7 cellular contexts compared by ENCODE assay signal in the genomic region with DNA sequence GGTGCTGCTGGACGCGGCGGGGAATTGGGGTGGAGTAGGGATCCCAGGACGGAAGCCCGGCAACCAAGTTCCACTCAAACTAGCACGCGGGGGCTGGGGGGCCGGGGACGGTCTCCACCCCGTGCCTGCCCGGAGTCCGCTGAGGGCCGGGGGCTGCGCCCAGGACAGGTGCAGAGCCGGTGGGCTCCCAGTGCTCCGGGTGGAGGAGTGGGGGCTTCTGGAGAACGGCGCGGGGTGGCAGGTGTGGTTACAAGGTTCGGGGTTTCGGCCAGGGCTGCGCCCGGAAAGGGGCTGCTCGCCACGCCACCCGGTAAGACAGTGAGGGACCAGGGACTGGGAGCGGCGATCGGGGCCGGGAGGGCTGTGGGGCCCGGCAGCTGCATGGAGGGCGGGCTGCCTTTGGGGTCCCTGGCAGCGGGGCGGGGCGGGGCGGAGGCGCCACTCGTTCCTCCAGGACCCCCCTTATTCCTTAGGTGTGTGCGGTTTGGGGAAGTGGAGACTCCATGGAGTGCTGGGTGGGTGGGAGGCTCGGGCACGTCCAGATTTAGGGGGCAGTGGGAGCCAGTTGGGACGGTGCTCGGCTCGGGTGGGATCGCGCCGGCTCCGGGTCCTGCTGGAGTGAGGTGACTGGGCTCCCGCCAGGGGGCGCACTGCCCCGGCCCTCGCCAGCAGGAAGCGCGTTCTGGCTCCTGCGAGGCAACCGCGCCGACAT. TPM values are rescaled to one million over a fixed set of nuclear protein-coding genes. Genes with fewer than 3 reads are reported as not detected.
A peak's percentile ranks its signal among the peaks of the same experiment; 100 is the strongest.
DNase-seq lines count a peak whose midpoint lies in the region; ATAC-seq and TF ChIP-seq lines count a peak whose summit lies in the region.

No MANE protein-coding gene starts in this region.

- H3K4me3 Mint-ChIP-seq in activated CD8-positive, alpha-beta T cell treated with anti-CD3 and anti-CD28 coated beads, Interleukin-2, amount 10 ng/mL, durations not matched to agents 7 days and 5 days = peak overlapping the region; percentile 77
- peak overlapping the region; percentile 83 for H3K4me3 Mint-ChIP-seq in memory B cell

- TF ChIP-seq CTCF in GM12872 (IDR thresholded peaks at IDR 0.05; ENCODE audit: insufficient read depth, low read depth, low read length) = peak; percentile 93

- peak; percentile 43 for ATAC-seq in HG02870 (IDR thresholded peaks at IDR 0.05; ENCODE audit: unreplicated experiment)
- ATAC-seq in activated CD8-positive, alpha-beta T cell treated with anti-CD3 and anti-CD28 coated beads, Interleukin-2, amount 10 ng/mL, durations not matched to agents 7 days and 5 days = peak; percentile 85
- peak; percentile 70 for ATAC-seq in memory B cell (ENCODE audit: low read depth)

- peaks cover 32% of the 10 kb centered on the region for H3K4me1 Mint-ChIP-seq in activated CD8-positive, alpha-beta T cell treated with anti-CD3 and anti-CD28 coated beads, Interleukin-2, amount 10 ng/mL, durations not matched to agents 7 days and 5 days (ENCODE audit: low read depth)
- H3K4me1 Mint-ChIP-seq in memory B cell = peaks cover 16% of the 10 kb centered on the region

- CTCF ChIA-PET in activated CD8-positive, alpha-beta T cell treated with anti-CD3 and anti-CD28 coated beads, Interleukin-2, amount 10 ng/mL, durations not matched to agents 7 days and 5 days (lab: Charles Lee) = no interaction called here

- POLR2A ChIA-PET in activated CD8-positive, alpha-beta T cell treated with anti-CD3 and anti-CD28 coated beads, Interleukin-2, amount 10 ng/mL, durations not matched to agents 7 days and 5 days (lab: Charles Lee) = no interaction called here

- H3K36me3 Mint-ChIP-seq in activated CD8-positive, alpha-beta T cell treated with anti-CD3 and anti-CD28 coated beads, Interleukin-2, amount 10 ng/mL, durations not matched to agents 7 days and 5 days (ENCODE audit: low read depth) = no peaks in the 10 kb centered on the region
- no peaks in the 10 kb centered on the region for H3K36me3 Mint-ChIP-seq in memory B cell

- no peaks in the 10 kb centered on the region for H3K9me3 Mint-ChIP-seq in activated CD8-positive, alpha-beta T cell treated with anti-CD3 and anti-CD28 coated beads, Interleukin-2, amount 10 ng/mL, durations not matched to agents 7 days and 5 days (ENCODE audit: insufficient read depth)
- no peaks in the 10 kb centered on the region for H3K9me3 Mint-ChIP-seq in memory B cell

- H3K27me3 Mint-ChIP-seq in activated CD8-positive, alpha-beta T cell treated with anti-CD3 and anti-CD28 coated beads, Interleukin-2, amount 10 ng/mL, durations not matched to agents 7 days and 5 days (ENCODE audit: low read depth) = peaks cover 46% of the 10 kb centered on the region
- peaks cover 2% of the 10 kb centered on the region for H3K27me3 Mint-ChIP-seq in memory B cell

- peak overlapping the region; percentile 67 for H3K27ac Mint-ChIP-seq in activated CD8-positive, alpha-beta T cell treated with anti-CD3 and anti-CD28 coated beads, Interleukin-2, amount 10 ng/mL, durations not matched to agents 7 days and 5 days
- peak overlapping the region; percentile 65 for H3K27ac Mint-ChIP-seq in memory B cell

- DNase-seq in NCI-H524 (lab: John Stamatoyannopoulos, UW) (peak; percentile 61 to 87), memory B cell (ENCODE audit: low spot score in 2 of 2) (peak; percentile 73)
- peak; percentile 79 for DNase-seq in activated CD8-positive, alpha-beta T cell treated with anti-CD3 and anti-CD28 coated beads, Interleukin-2, amount 10 ng/mL, durations not matched to agents 7 days and 5 days
- DNase-seq in effector CD4-positive, alpha-beta T cell = peak; percentile 67
- DNase-seq in stimulated activated CD4-positive, alpha-beta T cell treated with anti-CD3 and anti-CD28 coated beads, TNF-alpha, amount 100 ng/mL, for 4 hours (ENCODE audit: low read depth in 3 of 3) = peak; percentile 60 to 73 (median 64)

RNA-seq across cellular contexts. Expression of a gene that starts 0.8 kb away (rescaled TPM):
- 1 to 10 TPM; 7.5 to 8.7 TPM for total RNA-seq in activated CD8-positive, alpha-beta T cell treated with anti-CD3 and anti-CD28 coated beads, Interleukin-2, amount 10 ng/mL, durations not matched to agents 7 days and 5 days

Comparison
In these comparisons a context has a peak if more than half of its experiments do, and no peak if none do; other contexts are left out.
1. Peak in every context shown above with its lines: DNase-seq and ATAC-seq.